ENCODE assay signal across 7 cellular contexts in the genomic region with DNA sequence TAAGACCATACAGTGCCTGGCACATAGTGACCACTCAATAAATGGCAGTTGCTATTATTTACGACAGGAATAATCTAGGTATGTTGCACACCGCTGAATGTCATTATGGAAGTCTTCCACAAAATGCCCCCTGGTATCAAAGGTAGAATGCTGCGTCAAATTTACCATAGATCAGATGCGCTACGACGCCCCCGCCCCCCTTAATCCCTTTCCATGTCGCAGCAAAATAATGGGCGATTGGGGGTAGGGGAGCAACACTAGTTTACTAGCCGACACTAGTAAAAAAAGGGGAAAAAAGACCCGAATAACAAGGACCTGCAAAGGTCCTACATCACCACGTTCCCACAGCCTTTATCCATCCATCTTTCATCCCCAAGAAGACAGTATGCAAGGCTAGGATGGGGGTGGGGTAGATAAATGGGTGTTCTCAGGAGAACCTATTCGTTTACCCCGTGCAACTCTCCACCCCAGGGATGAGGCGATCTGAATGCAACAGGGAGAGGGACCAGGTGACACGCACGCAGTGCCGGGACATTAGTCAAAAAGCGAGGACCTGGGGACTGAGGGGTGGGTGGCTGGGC. TPM values are rescaled to one million over a fixed set of nuclear protein-coding genes. Genes with fewer than 3 reads are reported as not detected.
DNase-seq lines count a peak whose midpoint lies in the region; ATAC-seq and TF ChIP-seq lines count a peak whose summit lies in the region.

No MANE protein-coding gene starts in this region.

- peak overlapping the region; percentile 96 for H2AFZ ChIP-seq in neural progenitor cell (replicated peaks)

- H3K4me3 ChIP-seq in GM08714 (ENCODE audit: low read length) (peak overlapping the region; percentile 87), WERI-Rb-1 (ENCODE audit: low read depth, low read length) (peak overlapping the region; percentile 84), esophagus squamous epithelium (peak overlapping the region; percentile 83 to 91 (median 88)), neural progenitor cell (peak overlapping the region; percentile 80)

- ATAC-seq in HG03039 (IDR thresholded peaks at IDR 0.05; ENCODE audit: unreplicated experiment), result peak; percentile 0

- H3K4me1 Mint-ChIP-seq in neural progenitor cell, result peaks cover 19% of the 10 kb centered on the region

- peak overlapping the region; percentile 79 for H3K4me2 ChIP-seq in neural progenitor cell

- H3K36me3 ChIP-seq in WERI-Rb-1 (peaks cover 3% of the 10 kb centered on the region), esophagus squamous epithelium (peaks cover 0 to 5% (median 0%) of the 10 kb centered on the region in 3 donors), neural progenitor cell (no peaks in the 10 kb centered on the region)

- H3K27ac ChIP-seq in WERI-Rb-1, result peak overlapping the region; percentile 100
- peak overlapping the region; percentile 86 to 96 (median 94) for H3K27ac ChIP-seq in esophagus squamous epithelium
- H3K27ac ChIP-seq in neural progenitor cell, result peak overlapping the region; percentile 97

- no peaks in the 10 kb centered on the region for H3K27me3 Mint-ChIP-seq in neural progenitor cell (ENCODE audit: insufficient read depth, low read depth)

- peaks cover 80% of the 10 kb centered on the region for H3K79me2 ChIP-seq in neural progenitor cell (ENCODE audit: low read depth)

- DNase-seq in WERI-Rb-1, result no peak
- no peak for DNase-seq in esophagus squamous epithelium (lab: John Stamatoyannopoulos, UW)
- peak; percentile 40 for DNase-seq in neural progenitor cell (ENCODE audit: low spot score)
- no peak for DNase-seq in D341Med (ENCODE audit: low spot score)
- no peak for DNase-seq in HK-2 (ENCODE audit: unreplicated experiment)

- TF ChIP-seq CTCF in WERI-Rb-1 (IDR thresholded peaks at IDR 0.05; ENCODE audit: low read depth, low read length) (no peak), esophagus squamous epithelium (IDR thresholded peaks at IDR 0.05) (no peak), neural progenitor cell (IDR thresholded peaks at IDR 0.05) (no peak)

- H3K4me1 ChIP-seq in esophagus squamous epithelium (peaks cover 4 to 44% (median 8%) of the 10 kb centered on the region in 3 donors), neural progenitor cell (peaks cover 16% of the 10 kb centered on the region)

- H3K9ac ChIP-seq in neural progenitor cell, result peak overlapping the region; percentile 88

- no peak for TF ChIP-seq POLR2A in esophagus squamous epithelium (IDR thresholded peaks at IDR 0.05)

- intact Hi-C loops in esophagus squamous epithelium (cut with DNase I), result no loop called here

- no peaks in the 10 kb centered on the region for H3K9me3 ChIP-seq in WERI-Rb-1 (ENCODE audit: severe bottlenecking)
- no peaks in the 10 kb centered on the region for H3K9me3 ChIP-seq in esophagus squamous epithelium
- no peaks in the 10 kb centered on the region for H3K9me3 ChIP-seq in neural progenitor cell (ENCODE audit: low read depth)

- H3K27me3 ChIP-seq in WERI-Rb-1 (ENCODE audit: insufficient read depth, low read depth, severe bottlenecking), result no peaks in the 10 kb centered on the region
- H3K27me3 ChIP-seq in esophagus squamous epithelium, result no peaks in the 10 kb centered on the region
- no peaks in the 10 kb centered on the region for H3K27me3 ChIP-seq in neural progenitor cell

- peaks cover 16% of the 10 kb centered on the region for H3F3A ChIP-seq in neural progenitor cell (ENCODE audit: low read depth)

- 6% methylated on average over 14 to 19 of the region's 19 CpGs for WGBS in esophagus squamous epithelium, 2 donors

- no peaks in the 10 kb centered on the region for H3K9me3 Mint-ChIP-seq in neural progenitor cell

- H3K36me3 Mint-ChIP-seq in neural progenitor cell, result no peaks in the 10 kb centered on the region

- peak overlapping the region; percentile 98 for H3K4me3 Mint-ChIP-seq in neural progenitor cell

- no peaks in the 10 kb centered on the region for H4K20me1 ChIP-seq in neural progenitor cell (ENCODE audit: low read depth)

- peak overlapping the region; percentile 100 for H3K27ac Mint-ChIP-seq in neural progenitor cell

RNA-seq across cellular contexts. Expression of a gene that starts 0.5 kb away (rescaled TPM):
- total RNA-seq in esophagus squamous epithelium (10 to 100 TPM; 18.5 to 25.7 (median 23.2) TPM), neural progenitor cell (ENCODE audit: low replicate concordance) (58.8 and 90.8 TPM in 2 replicates)

RNA-seq across cellular contexts. Expression of a gene that starts 0.9 kb away (rescaled TPM):
- 10 to 100 TPM in 2 of 4 donors, 1 to 10 TPM in 2; 5.7 to 14.4 (median 10.6) TPM for total RNA-seq in esophagus squamous epithelium
- total RNA-seq in neural progenitor cell (ENCODE audit: low replicate concordance), result 27.4 and 28.5 TPM in 2 replicates
